27 cellular contexts compared by ENCODE assay signal in the genomic region with DNA sequence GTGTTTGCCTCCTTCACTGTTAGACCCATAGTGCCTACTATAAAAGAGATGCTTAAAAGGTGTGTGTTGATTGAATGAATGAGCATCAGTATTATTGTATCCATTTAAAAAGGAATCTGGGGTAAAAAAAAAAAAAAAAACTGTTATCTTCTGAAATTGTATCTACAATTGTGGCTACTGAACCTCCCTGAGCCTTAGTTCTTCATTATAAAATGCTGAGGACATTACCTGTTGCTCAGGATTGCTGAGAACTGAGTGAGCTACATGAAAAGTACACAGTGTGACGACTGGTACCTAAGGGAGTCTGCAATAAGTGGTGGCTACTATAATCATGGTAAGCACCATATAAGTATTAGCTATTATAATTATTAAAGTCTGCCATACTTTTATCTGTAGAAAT.
"Had no signal": no experiment of that assay in that cellular context is flagged by ENCODE, and none has a peak within 500 bp of the region (broad histone marks: within the 10 kb centered on the region; RNA-seq: fewer than 3 reads in every experiment).

No MANE protein-coding gene starts in this region.

- H3K27ac ChIP-seq: VCaP had no signal

- DNase-seq: activated B cell treated with CpG ODN at 0.5 μM for 24 hours; activated CD4-positive, alpha-beta memory T cell treated with anti-CD3 and anti-CD28 coated beads, Interleukin-2, amount 10 ng/mL, durations not matched to agents 7 days and 5 days; activated CD4-positive, alpha-beta T cell treated with anti-CD3 and anti-CD28 coated beads for 1 hour; activated CD4-positive, alpha-beta T cell treated with anti-CD3 and anti-CD28 coated beads for 48 hours; activated CD8-positive, alpha-beta memory T cell treated with anti-CD3 and anti-CD28 coated beads for 24 hours; activated CD8-positive, alpha-beta memory T cell treated with anti-CD3 and anti-CD28 coated beads, Interleukin-2, amount 10 ng/mL, durations not matched to agents 7 days and 5 days; activated CD8-positive, alpha-beta memory T cell treated with anti-CD3 and anti-CD28 coated beads, Interleukin-2, amount 50 U/mL, for 48 hours; activated effector memory CD4-positive, alpha-beta T cell treated with Interleukin-2 at 50 U/mL for 16 hours; activated naive CD4-positive, alpha-beta T cell treated with anti-CD3 and anti-CD28 coated beads, Interleukin-2, amount 10 ng/mL, durations not matched to agents 7 days and 5 days; activated naive CD8-positive, alpha-beta T cell treated with anti-CD3 and anti-CD28 coated beads, Interleukin-2, amount 50 U/mL, for 24 hours; activated T-cell treated with anti-CD3 and anti-CD28 coated beads, Interleukin-2, amount 50 U/mL, for 48 hours; caudate nucleus; NCI-H1105; NCI-H1417 treated with DMSO at 0.1 percent for 48 hours; NCI-H187 treated with DMSO at 0.1 percent for 48 hours; NCI-H2081; NCI-H2227 treated with DMSO at 0.1 percent for 48 hours; NCI-H446; NCI-H510A treated with DMSO at 0.1 percent for 48 hours; NCI-H69; SHP77 treated with DMSO at 0.1 percent for 48 hours; T-cell; T-helper 17 cell had no signal

- H3K4me3 ChIP-seq: K562 had no signal

- ATAC-seq: activated CD8-positive, alpha-beta memory T cell treated with anti-CD3 and anti-CD28 coated beads, Interleukin-2, amount 10 ng/mL, durations not matched to agents 7 days and 5 days; activated naive CD8-positive, alpha-beta T cell treated with anti-CD3 and anti-CD28 coated beads, Interleukin-2, amount 50 U/mL, for 24 hours; K562; Panc1; SK-N-SH treated with all-trans-retinoic acid at 6 μM for 48 hours; T-cell; T-helper 17 cell had no signal
